In genomic region chr5:79961731-79962579, GRCh38 we compare ENCODE assay signal across 12 cellular contexts. TPM values are rescaled to one million over a fixed set of nuclear protein-coding genes. Genes with fewer than 3 reads are reported as not detected.
A peak's percentile ranks its signal among the peaks of the same experiment; 100 is the strongest.
DNase-seq lines count a peak whose midpoint lies in the region; ATAC-seq, FAIRE-seq and TF ChIP-seq lines count a peak whose summit lies in the region.
"Had no signal": no experiment of that assay in that cellular context is flagged by ENCODE, and none has a peak within 500 bp of the region (broad histone marks: within the 10 kb centered on the region; RNA-seq: fewer than 3 reads in every experiment).

No MANE protein-coding gene starts in this region.

- H4K8ac ChIP-seq in H1 (ENCODE audit: extremely low read depth, insufficient read depth, low read length), result no peak overlapping the region; the same call in 1 of the 2 replicates

- H2BK15ac ChIP-seq in H1 (ENCODE audit: low read length), result no peak overlapping the region

- peak overlapping the region; percentile 90 for H3K27ac Mint-ChIP-seq in activated CD4-positive, alpha-beta T cell treated with anti-CD3 and anti-CD28 coated beads, Interleukin-2, amount 10 ng/mL, durations not matched to agents 24 days and 14 days
- H3K27ac Mint-ChIP-seq: mesothelial cell of epicardium had no signal

- ATAC-seq in sciatic nerve (peak; percentile 39), HG02970 (IDR thresholded peaks at IDR 0.05; ENCODE audit: low FRiP score, unreplicated experiment) (no peak), HG02588 (IDR thresholded peaks at IDR 0.05; ENCODE audit: unreplicated experiment) (no peak)
- ATAC-seq: pancreas had no signal

- no TSS peak for BruUV-seq in OCI-LY7 (replicated peaks; lab: Mats Ljungman, UMichigan)

- no peaks in the 10 kb centered on the region for H3K36me3 ChIP-seq in OCI-LY7 (ENCODE audit: insufficient read depth, low read length)
- no peaks in the 10 kb centered on the region for H3K36me3 ChIP-seq in H1 (ENCODE audit: control insufficient read depth in 2 of 4, insufficient read depth in 4 of 4, low read length in 3 of 4)
- no peaks in the 10 kb centered on the region for H3K36me3 ChIP-seq in adrenal gland (replicated peaks in 1 of 2)
- H3K36me3 ChIP-seq: pancreas had no signal

- H3K4me3 Mint-ChIP-seq in activated CD4-positive, alpha-beta T cell treated with anti-CD3 and anti-CD28 coated beads, Interleukin-2, amount 10 ng/mL, durations not matched to agents 24 days and 14 days, result no peak overlapping the region
- H3K4me3 Mint-ChIP-seq: mesothelial cell of epicardium had no signal

- H3K23ac ChIP-seq in H1 (ENCODE audit: insufficient read length), result no peak overlapping the region

- intact Hi-C loops in activated CD4-positive, alpha-beta T cell treated with anti-CD3 and anti-CD28 coated beads, Interleukin-2, amount 10 ng/mL, durations not matched to agents 24 days and 14 days (cut with micrococcal nuclease), result loop anchor here (2.0 to 10.0 kb wide), 3 partner anchors 71 to 727 kb away; partner anchors contain the start of genes HOMER1 and JMY
- intact Hi-C loops in OCI-LY7 (cut with micrococcal nuclease; ENCODE audit: unreplicated experiment), result no loop called here
- intact Hi-C loops in sciatic nerve (cut with DNase I), result no loop called here
- intact Hi-C loops in adrenal gland (cut with DNase I), result no loop called here

- 89% methylated on average over 9 of the region's 9 CpGs; no CpG with 5 or more reads in 1 of the 2 experiments for WGBS in H1 (ENCODE audit: extremely low coverage in 1 of 2, insufficient coverage in 1 of 2, insufficient read length in 1 of 2, insufficient replicate concordance in 2 of 2, low coverage in 1 of 2, low lambda C conversion rate in 2 of 2, missing lambda C conversion rate in 1 of 2), 2 experiments
- 78 to 87% (median 83%) methylated on average over 9 of the region's 9 CpGs for WGBS in adrenal gland, 4 donors

- no peak overlapping the region for H3K4me3 ChIP-seq in OCI-LY7 (ENCODE audit: low read depth, low read length, poor library complexity, severe bottlenecking)
- H3K4me3 ChIP-seq in H1 (ENCODE audit: extremely low read depth in 1 of 4, insufficient read depth in 2 of 4, low read depth in 3 of 4, low read length in 4 of 4), result no peak overlapping the region
- H3K4me3 ChIP-seq in adrenal gland, result no peak overlapping the region
- H3K4me3 ChIP-seq: pancreas had no signal

- no peak overlapping the region for H3K14ac ChIP-seq in H1 (ENCODE audit: insufficient read length)

- H3K27ac ChIP-seq in OCI-LY7 (ENCODE audit: low read depth, low read length, poor library complexity, severe bottlenecking), result no peak overlapping the region
- H3K27ac ChIP-seq in H1 (ENCODE audit: low read depth, low read length), result no peak overlapping the region
- H3K27ac ChIP-seq in adrenal gland, result no peak overlapping the region
- H3K27ac ChIP-seq: pancreas had no signal

- no peak overlapping the region for H2BK12ac ChIP-seq in H1 (ENCODE audit: low read depth, low read length)

- no peaks in the 10 kb centered on the region for H3K23me2 ChIP-seq in H1 (ENCODE audit: low read depth, low read length)

- peak; percentile 13 for FAIRE-seq in H1 (lab: Jason Lieb, UNC)
- FAIRE-seq: pancreas had no signal

- no peak overlapping the region for H2AK5ac ChIP-seq in H1 (ENCODE audit: low read depth, low read length)

- no peak for TF ChIP-seq EP300 in H1 (IDR thresholded peaks at IDR 0.05; ENCODE audit: borderline replicate concordance in 1 of 2, low read depth in 2 of 2, low read length in 2 of 2)

- peaks cover 25% of the 10 kb centered on the region for H3K4me1 Mint-ChIP-seq in activated CD4-positive, alpha-beta T cell treated with anti-CD3 and anti-CD28 coated beads, Interleukin-2, amount 10 ng/mL, durations not matched to agents 24 days and 14 days

- H3K4me2 ChIP-seq in OCI-LY7 (ENCODE audit: low read length), result no peak overlapping the region
- no peak overlapping the region for H3K4me2 ChIP-seq in H1 (ENCODE audit: insufficient read depth in 1 of 2, low read depth in 2 of 2, low read length in 2 of 2)

- H3K9ac ChIP-seq in H1 (replicated peaks in 1 of 4; ENCODE audit: extremely low read depth in 1 of 4, low read depth in 3 of 4, low read length in 3 of 4), result no peak overlapping the region

- no peak overlapping the region for H3K18ac ChIP-seq in H1 (ENCODE audit: extremely low read depth, low read length)

- H2BK120ac ChIP-seq in H1 (replicated peaks; ENCODE audit: low read depth, low read length), result no peak overlapping the region

- peaks cover 13% of the 10 kb centered on the region for H3K9me3 Mint-ChIP-seq in activated CD4-positive, alpha-beta T cell treated with anti-CD3 and anti-CD28 coated beads, Interleukin-2, amount 10 ng/mL, durations not matched to agents 24 days and 14 days
- H3K9me3 Mint-ChIP-seq: mesothelial cell of epicardium had no signal

- POLR2A ChIA-PET in OCI-LY7 (lab: Charles Lee) (interaction anchor here (0.5 to 1.5 kb wide), 2 partner anchors 18 to 506 kb away, joined by 3 to 12 read pairs; no protein-coding TSS in a partner anchor), H1 (lab: Charles Lee; ENCODE audit: partially characterized antibody) (interaction anchor here (0.7 kb wide), 1 partner anchor 19 kb away, joined by 3 read pairs; no protein-coding TSS in a partner anchor)

- no peaks in the 10 kb centered on the region for H3K79me1 ChIP-seq in H1 (ENCODE audit: low read depth, low read length)

- TF ChIP-seq POLR2A in H1 (IDR thresholded peaks at IDR 0.05; ENCODE audit: control extremely low read depth in 1 of 2, low read depth in 2 of 2, low read length in 2 of 2), result no peak
- no peak for TF ChIP-seq POLR2A in adrenal gland (IDR thresholded peaks at IDR 0.05)

- no peaks in the 10 kb centered on the region for H3K79me2 ChIP-seq in OCI-LY7 (ENCODE audit: insufficient read depth, low read depth, low read length)
- no peaks in the 10 kb centered on the region for H3K79me2 ChIP-seq in H1 (ENCODE audit: control insufficient read depth in 1 of 2, insufficient read depth in 2 of 2, low read length in 2 of 2)

- 0 out of 2 replicates have a peak overlapping the region, but pooled peaks have one; percentile 1 for H2BK5ac ChIP-seq in H1 (ENCODE audit: low read depth, low read length)

- H3K9me3 ChIP-seq in OCI-LY7 (ENCODE audit: low read length), result peaks cover 7% of the 10 kb centered on the region; the same call in 1 of the 2 replicates
- H3K9me3 ChIP-seq in H1 (ENCODE audit: insufficient read depth in 2 of 2, low read depth in 1 of 2, low read length in 1 of 2), result no peaks in the 10 kb centered on the region
- H3K9me3 ChIP-seq in adrenal gland (replicated peaks in 1 of 3), result no peaks in the 10 kb centered on the region
- H3K9me3 ChIP-seq: pancreas had no signal

- H4K91ac ChIP-seq in H1 (replicated peaks; ENCODE audit: insufficient read length, low read length), result no peak overlapping the region

- TF ChIP-seq CTCF in OCI-LY7 (conservative IDR thresholded peaks at IDR 0.05; ENCODE audit: low read length) (no peak), H1 (IDR thresholded peaks at IDR 0.05; ENCODE audit: control extremely low read depth in 1 of 3, insufficient read depth in 1 of 3, low read depth in 1 of 3, low read length in 3 of 3) (no peak), adrenal gland (IDR thresholded peaks at IDR 0.05) (no peak)

- peaks cover under 1% of the 10 kb centered on the region for H3K27me3 Mint-ChIP-seq in activated CD4-positive, alpha-beta T cell treated with anti-CD3 and anti-CD28 coated beads, Interleukin-2, amount 10 ng/mL, durations not matched to agents 24 days and 14 days

- no peak overlapping the region for H4K5ac ChIP-seq in H1 (ENCODE audit: insufficient read length, low read depth, low read length)

- H3K27me3 ChIP-seq in H1 (replicated peaks in 1 of 4; ENCODE audit: control insufficient read depth in 3 of 4, extremely low read depth in 1 of 4, insufficient read depth in 3 of 4, low read length in 3 of 4) (no peaks in the 10 kb centered on the region), adrenal gland (no peaks in the 10 kb centered on the region)
- H3K27me3 ChIP-seq: pancreas had no signal

- H2AFZ ChIP-seq in OCI-LY7 (ENCODE audit: low read length) (peak overlapping the region; percentile 10; the same call in 1 of the 2 replicates), H1 (ENCODE audit: low read length) (peak overlapping the region; percentile 7; the same call in 1 of the 2 replicates)

- CTCF ChIA-PET in OCI-LY7 (lab: Charles Lee; ENCODE audit: unreplicated experiment), result no interaction called here
- CTCF ChIA-PET in H1 (lab: Charles Lee; ENCODE audit: partially characterized antibody), result interaction anchor here (1.3 kb wide), 2 partner anchors 13 to 51 kb away, joined by 3 to 4 read pairs; no protein-coding TSS in a partner anchor

- no peak overlapping the region for H2BK20ac ChIP-seq in H1 (ENCODE audit: low read length)

- H3K56ac ChIP-seq in H1 (replicated peaks; ENCODE audit: insufficient read length, low read depth, low read length), result no peak overlapping the region

- DNase-seq in activated CD4-positive, alpha-beta T cell treated with anti-CD3 and anti-CD28 coated beads, Interleukin-2, amount 10 ng/mL, durations not matched to agents 24 days and 14 days, result no peak
- DNase-seq in activated CD4-positive, alpha-beta T cell treated with anti-CD3 and anti-CD28 coated beads for 48 hours, result no peak
- DNase-seq in OCI-LY7 (ENCODE audit: low spot score), result no peak
- no peak for DNase-seq in H1 (ENCODE audit: low read depth in 1 of 2, low spot score in 2 of 2)
- no peak for DNase-seq in sciatic nerve (ENCODE audit: low spot score)
- DNase-seq in adrenal gland, result no peak
- DNase-seq: activated CD4-positive, alpha-beta T cell treated with anti-CD3 and anti-CD28 coated beads for 1 hour; NCI-H1048; pancreas had no signal

- H3K36me3 Mint-ChIP-seq in activated CD4-positive, alpha-beta T cell treated with anti-CD3 and anti-CD28 coated beads, Interleukin-2, amount 10 ng/mL, durations not matched to agents 24 days and 14 days (ENCODE audit: low read depth), result no peaks in the 10 kb centered on the region
- H3K36me3 Mint-ChIP-seq: mesothelial cell of epicardium had no signal

- H4K20me1 ChIP-seq in OCI-LY7 (ENCODE audit: insufficient read depth, low read length), result no peaks in the 10 kb centered on the region
- no peaks in the 10 kb centered on the region for H4K20me1 ChIP-seq in H1 (replicated peaks in 1 of 2; ENCODE audit: control insufficient read depth in 1 of 2, insufficient read depth in 2 of 2, low read length in 2 of 2)

- TF ChIP-seq RAD21 in H1 (IDR thresholded peaks at IDR 0.05 in 1 of 2, conservative IDR thresholded peaks at IDR 0.05 in 1 of 2; ENCODE audit: low read depth in 2 of 2, low read length in 2 of 2), result no peak

- peaks cover 6% of the 10 kb centered on the region for H3K4me1 ChIP-seq in OCI-LY7 (ENCODE audit: insufficient read depth, low read length, poor library complexity, severe bottlenecking)
- no peaks in the 10 kb centered on the region for H3K4me1 ChIP-seq in H1 (replicated peaks in 1 of 4; ENCODE audit: control insufficient read depth in 3 of 4, insufficient read depth in 4 of 4, low read length in 3 of 4)
- H3K4me1 ChIP-seq in adrenal gland (replicated peaks in 1 of 2), result no peaks in the 10 kb centered on the region
- H3K4me1 ChIP-seq: pancreas had no signal

- H3K9me2 ChIP-seq in OCI-LY7 (ENCODE audit: insufficient read depth, low read length), result no peaks in the 10 kb centered on the region

- no peak overlapping the region for H3K4ac ChIP-seq in H1 (replicated peaks; ENCODE audit: insufficient read length, low read depth, low read length)

RNA-seq across cellular contexts. Expression of gene MTX3, which starts 29.1 kb away (rescaled TPM):
- 26.8 and 27.8 TPM in 2 replicates for total RNA-seq in activated CD4-positive, alpha-beta T cell treated with anti-CD3 and anti-CD28 coated beads, Interleukin-2, amount 10 ng/mL, durations not matched to agents 24 days and 14 days
- total RNA-seq in OCI-LY7 (2014; rRNA removed; shearing (Covaris generic)), result 19.2 and 26.0 TPM in 2 replicates
- total RNA-seq in OCI-LY7 (2022) (53.6 and 67.3 TPM in 2 replicates), sciatic nerve (20.7 TPM), adrenal gland (10 to 100 TPM; 10.5 to 32.7 (median 19.8) TPM)
- 27.9 and 28.8 TPM in 2 replicates for total RNA-seq in H1 (2021; fragmentation: NEBNext Ultra II Directional; extraction: Animal tissue kit (Norgen Biotek cat#: 25700))
- polyA plus RNA-seq in H1 (2011; rRNA removed) (8.7 and 9.4 TPM in 2 replicates), adrenal gland (10 to 100 TPM in 1 of 3 donors, 1 to 10 TPM in 2; 6.7 to 18.9 (median 9.2) TPM)
- 13.8 TPM for polyA plus RNA-seq in H1 (2011; cell fraction: cytosol; rRNA removed)
- 10.2 TPM for polyA plus RNA-seq in H1 (2011; cell fraction: nucleus; rRNA removed)
- polyA plus RNA-seq in H1 (2012, experiment 1 of 2), result 8.0 to 17.8 TPM (median 10.3 TPM) in 4 replicates
- polyA plus RNA-seq in H1 (2012, experiment 2 of 2), result 0.71 TPM
- 13.0 TPM for polyA plus RNA-seq in H1 (2013, experiment 1 of 2)
- 11.8 TPM for polyA plus RNA-seq in H1 (2013, experiment 2 of 2)
- 23.7 and 39.6 TPM in 2 replicates for polyA minus RNA-seq in H1 (2011; rRNA and poly(A)+ RNA removed)
- 18.0 TPM for polyA minus RNA-seq in H1 (2011; cell fraction: cytosol; rRNA and poly(A)+ RNA removed)
- 34.3 TPM for polyA minus RNA-seq in H1 (2011; cell fraction: nucleus; rRNA and poly(A)+ RNA removed)
